29 cellular contexts compared by ENCODE assay signal in genomic region chr10:62332406-62332805, GRCh38. TPM values are rescaled to one million over a fixed set of nuclear protein-coding genes. Genes with fewer than 3 reads are reported as not detected.
"Had no signal": no experiment of that assay in that cellular context is flagged by ENCODE, and none has a peak within 500 bp of the region (broad histone marks: within the 10 kb centered on the region; RNA-seq: fewer than 3 reads in every experiment).

No MANE protein-coding gene starts in this region.

- H3K27me3 Mint-ChIP-seq: progenitor cell of endocrine pancreas had no signal

- H3K27ac ChIP-seq: neural progenitor cell, ovary, parathyroid adenoma, psoas muscle, skin epidermis, spleen, stomach, thoracic aorta, thyroid gland, tibial nerve, upper lobe of left lung, vagina had no signal

- H3K4me1 Mint-ChIP-seq: nephron; neural progenitor cell; stimulated activated effector memory CD8-positive, alpha-beta T cell treated with anti-CD3 and anti-CD28 coated beads, Interleukin-12 subunit alpha, Interleukin-12 subunit beta, amount 100 ng/mL, for 72 hours had no signal

- H3K27me3 ChIP-seq: neural progenitor cell, ovary, spleen, stomach, thyroid gland, tibial nerve, upper lobe of left lung, vagina had no signal

- H3K4me1 ChIP-seq: neural progenitor cell, parathyroid adenoma, psoas muscle, stomach, thyroid gland, tibial nerve, upper lobe of left lung, vagina had no signal

- H3K36me3 Mint-ChIP-seq: neural progenitor cell; stimulated activated effector memory CD8-positive, alpha-beta T cell treated with anti-CD3 and anti-CD28 coated beads, Interleukin-12 subunit alpha, Interleukin-12 subunit beta, amount 100 ng/mL, for 72 hours had no signal

- DNase-seq: natural killer cell; occipital lobe; ovary; posterior cingulate gyrus; psoas muscle; right cardiac atrium; spleen; stimulated activated CD4-positive, alpha-beta T cell treated with anti-CD3 and anti-CD28 coated beads, Interleukin-12 subunit alpha, Interleukin-12 subunit beta, amount 100 ng/mL, for 4 hours; stimulated activated CD4-positive, alpha-beta T cell treated with anti-CD3 and anti-CD28 coated beads, Interleukin-1b, Interleukin-23, amount 100 ng/mL, for 48 hours; stimulated activated CD4-positive, alpha-beta T cell treated with anti-CD3 and anti-CD28 coated beads, Interleukin-4, amount 100 ng/mL, for 24 hours; stimulated activated naive B cell treated with anti-CD40 and anti-IgM and Interleukin-4, amounts not matched to agents 10 μg/mL and 1 μg/mL and 100 μg/mL, for 72 hours; stimulated activated naive CD4-positive, alpha-beta T cell treated with Interleukin-2 at 50 U/mL for 16 hours; stomach; thyroid gland; trophoblast cell; upper lobe of left lung had no signal

- H3K27ac Mint-ChIP-seq: natural killer cell; nephron; neural progenitor cell; progenitor cell of endocrine pancreas; stimulated activated effector memory CD8-positive, alpha-beta T cell treated with anti-CD3 and anti-CD28 coated beads, Interleukin-12 subunit alpha, Interleukin-12 subunit beta, amount 100 ng/mL, for 72 hours; stimulated activated naive B cell treated with anti-CD40 and anti-IgM and Interleukin-4, amounts not matched to agents 10 μg/mL and 1 μg/mL and 100 μg/mL, for 72 hours; stimulated activated naive CD8-positive, alpha-beta T cell treated with anti-CD3 and anti-CD28 coated beads, Interleukin-15, Interleukin-2, amounts not matched to agents 100 ng/mL and 50 ng/mL, for 24 hours had no signal

- ATAC-seq: natural killer cell; psoas muscle; right cardiac atrium; sciatic nerve; stimulated activated effector memory CD8-positive, alpha-beta T cell treated with anti-CD3 and anti-CD28 coated beads, Interleukin-12 subunit alpha, Interleukin-12 subunit beta, amount 100 ng/mL, for 72 hours; stimulated activated naive B cell treated with anti-CD40 and anti-IgM and Interleukin-4, amounts not matched to agents 10 μg/mL and 1 μg/mL and 100 μg/mL, for 72 hours had no signal

- FAIRE-seq: urothelium cell line had no signal

- H3K4me3 Mint-ChIP-seq: natural killer cell; nephron; neural progenitor cell; stimulated activated effector memory CD8-positive, alpha-beta T cell treated with anti-CD3 and anti-CD28 coated beads, Interleukin-12 subunit alpha, Interleukin-12 subunit beta, amount 100 ng/mL, for 72 hours; stimulated activated naive B cell treated with anti-CD40 and anti-IgM and Interleukin-4, amounts not matched to agents 10 μg/mL and 1 μg/mL and 100 μg/mL, for 72 hours; stimulated activated naive CD8-positive, alpha-beta T cell treated with anti-CD3 and anti-CD28 coated beads, Interleukin-15, Interleukin-2, amounts not matched to agents 100 ng/mL and 50 ng/mL, for 24 hours had no signal

- H3K9me3 ChIP-seq: ovary, psoas muscle, thoracic aorta, thyroid gland, tibial nerve, upper lobe of left lung, vagina had no signal

- H3K36me3 ChIP-seq: neural progenitor cell, ovary, spleen, stomach, thoracic aorta, thyroid gland, tibial nerve, upper lobe of left lung, vagina had no signal

- H2AFZ ChIP-seq: neural progenitor cell, parathyroid adenoma had no signal

- H3K9ac ChIP-seq: neural progenitor cell, parathyroid adenoma had no signal

- H3K4me3 ChIP-seq: neural progenitor cell, ovary, psoas muscle, skin epidermis, smooth muscle cell, spleen, stomach, thoracic aorta, thyroid gland, tibial nerve, upper lobe of left lung, vagina had no signal

- H3K79me2 ChIP-seq: parathyroid adenoma had no signal

- H3K4me2 ChIP-seq: neural progenitor cell, smooth muscle cell had no signal

RNA-seq across cellular contexts. Expression of gene ZNF365, which starts 41.8 kb away (rescaled TPM):
- total RNA-seq: progenitor cell of endocrine pancreas had no signal
